In the genomic region with DNA sequence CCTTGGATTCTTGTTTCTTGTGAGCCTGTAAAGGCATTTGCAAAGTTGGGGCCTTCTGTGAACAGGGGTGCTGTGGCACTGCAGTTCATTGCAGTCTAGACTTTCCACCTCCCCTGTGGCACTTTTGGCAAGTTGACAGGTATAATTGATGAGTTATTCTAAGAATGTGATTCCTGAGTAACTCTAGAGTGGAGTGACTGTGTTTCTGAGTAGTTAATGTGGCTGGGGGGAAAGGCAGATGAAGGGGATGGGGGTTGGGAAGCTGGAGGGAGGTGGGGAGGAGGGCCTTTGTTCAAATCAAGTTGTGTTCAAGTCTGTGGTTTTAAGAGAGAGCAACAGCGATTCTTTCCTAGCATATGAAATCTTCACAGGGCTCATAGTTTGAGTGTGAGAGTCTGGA, we compare ENCODE assay signal across 13 cellular contexts. TPM values are rescaled to one million over a fixed set of nuclear protein-coding genes. Genes with fewer than 3 reads are reported as not detected.
A peak's percentile ranks its signal among the peaks of the same experiment; 100 is the strongest.
DNase-seq lines count a peak whose midpoint lies in the region; ATAC-seq and TF ChIP-seq lines count a peak whose summit lies in the region.
"Had no signal": no experiment of that assay in that cellular context is flagged by ENCODE, and none has a peak within 500 bp of the region (broad histone marks: within the 10 kb centered on the region; RNA-seq: fewer than 3 reads in every experiment).

No MANE protein-coding gene starts in this region.

- peaks cover 93% of the 10 kb centered on the region for H3K4me1 Mint-ChIP-seq in mesothelial cell of epicardium
- H3K4me1 Mint-ChIP-seq in effector memory CD8-positive, alpha-beta T cell (ENCODE audit: low read depth in 2 of 2): no peaks in the 10 kb centered on the region
- H3K4me1 Mint-ChIP-seq: activated naive CD8-positive, alpha-beta T cell treated with anti-CD3 and anti-CD28 coated beads, Interleukin-2, amount 10 ng/mL, durations not matched to agents 7 days and 5 days; naive B cell had no signal

- TF ChIP-seq POLR2A in breast epithelium (IDR thresholded peaks at IDR 0.05): no peak
- no peak for TF ChIP-seq POLR2A in upper lobe of left lung (IDR thresholded peaks at IDR 0.05)

- DNase-seq in cardiac muscle cell (ENCODE audit: low read depth in 1 of 2, low spot score in 1 of 2) (peak; percentile 40 to 88), right atrium auricular region (ENCODE audit: low spot score) (no peak), breast epithelium (ENCODE audit: low spot score in 2 of 2) (no peak), mesothelial cell of epicardium (ENCODE audit: low spot score in 2 of 2, unreplicated experiment in 2 of 2) (no peak), C1 segment of cervical spinal cord (lab: John Stamatoyannopoulos, UW) (no peak), upper lobe of left lung (no peak)
- no peak for DNase-seq in effector memory CD8-positive, alpha-beta T cell
- DNase-seq: activated naive CD8-positive, alpha-beta T cell treated with anti-CD3 and anti-CD28 coated beads, Interleukin-2, amount 10 ng/mL, durations not matched to agents 7 days and 5 days; naive B cell; NCI-H2029; stimulated activated CD4-positive, alpha-beta T cell treated with anti-CD3 and anti-CD28 coated beads, Interleukin-15, amount 100 ng/mL, for 24 hours had no signal

- ATAC-seq in upper lobe of left lung (ENCODE audit: low FRiP score in 2 of 2) (no peak), HG02970 (IDR thresholded peaks at IDR 0.05; ENCODE audit: low FRiP score, unreplicated experiment) (no peak)
- no peak for ATAC-seq in effector memory CD8-positive, alpha-beta T cell (replicated peaks)

- H3K4me1 ChIP-seq in cardiac muscle cell (ENCODE audit: low read depth): peaks cover 64% of the 10 kb centered on the region
- H3K4me1 ChIP-seq in right atrium auricular region: peaks cover 0 to 54% of the 10 kb centered on the region in 2 donors
- H3K4me1 ChIP-seq in breast epithelium: peaks cover 5 to 7% of the 10 kb centered on the region in 2 donors
- H3K4me1 ChIP-seq in upper lobe of left lung: peaks cover 9 to 27% (median 24%) of the 10 kb centered on the region in 4 donors

- H3K4me3 Mint-ChIP-seq in mesothelial cell of epicardium: peak overlapping the region; percentile 46
- no peak overlapping the region for H3K4me3 Mint-ChIP-seq in effector memory CD8-positive, alpha-beta T cell
- H3K4me3 Mint-ChIP-seq: activated naive CD8-positive, alpha-beta T cell treated with anti-CD3 and anti-CD28 coated beads, Interleukin-2, amount 10 ng/mL, durations not matched to agents 7 days and 5 days; naive B cell had no signal

- TF ChIP-seq EP300 in upper lobe of left lung (IDR thresholded peaks at IDR 0.05): no peak

- intact Hi-C loops in breast epithelium (cut with DNase I; ENCODE audit: low total_unique reads): no loop called here

- H3K4me3 ChIP-seq in cardiac muscle cell: no peak overlapping the region
- H3K4me3 ChIP-seq in right atrium auricular region: no peak overlapping the region
- H3K4me3 ChIP-seq in breast epithelium: no peak overlapping the region
- H3K4me3 ChIP-seq in upper lobe of left lung: no peak overlapping the region

- no peaks in the 10 kb centered on the region for H3K36me3 ChIP-seq in cardiac muscle cell
- no peaks in the 10 kb centered on the region for H3K36me3 ChIP-seq in right atrium auricular region
- no peaks in the 10 kb centered on the region for H3K36me3 ChIP-seq in breast epithelium
- no peaks in the 10 kb centered on the region for H3K36me3 ChIP-seq in upper lobe of left lung

- no peaks in the 10 kb centered on the region for H3K9me3 Mint-ChIP-seq in mesothelial cell of epicardium
- no peaks in the 10 kb centered on the region for H3K9me3 Mint-ChIP-seq in effector memory CD8-positive, alpha-beta T cell

- no peaks in the 10 kb centered on the region for H3K9me3 ChIP-seq in cardiac muscle cell (ENCODE audit: low read depth)
- H3K9me3 ChIP-seq in right atrium auricular region: no peaks in the 10 kb centered on the region
- H3K9me3 ChIP-seq in breast epithelium: no peaks in the 10 kb centered on the region
- H3K9me3 ChIP-seq in upper lobe of left lung: no peaks in the 10 kb centered on the region

- WGBS in upper lobe of left lung, 2 donors: 27 to 44% methylated on average over 1 of the region's 1 CpG

- peaks cover 9% of the 10 kb centered on the region for H3K36me3 Mint-ChIP-seq in mesothelial cell of epicardium
- peaks cover 3% of the 10 kb centered on the region for H3K36me3 Mint-ChIP-seq in effector memory CD8-positive, alpha-beta T cell (ENCODE audit: insufficient read depth)
- H3K36me3 Mint-ChIP-seq: activated naive CD8-positive, alpha-beta T cell treated with anti-CD3 and anti-CD28 coated beads, Interleukin-2, amount 10 ng/mL, durations not matched to agents 7 days and 5 days; naive B cell had no signal

- H3K27me3 Mint-ChIP-seq in mesothelial cell of epicardium (ENCODE audit: low read depth): no peaks in the 10 kb centered on the region
- H3K27me3 Mint-ChIP-seq in effector memory CD8-positive, alpha-beta T cell: peaks cover 0 to 5% of the 10 kb centered on the region in 2 donors

- TF ChIP-seq CTCF in cardiac muscle cell (IDR thresholded peaks at IDR 0.05; ENCODE audit: low read depth, low read length): no peak
- no peak for TF ChIP-seq CTCF in right atrium auricular region (IDR thresholded peaks at IDR 0.05)
- TF ChIP-seq CTCF in breast epithelium (IDR thresholded peaks at IDR 0.05): no peak
- TF ChIP-seq CTCF in mesothelial cell of epicardium (IDR thresholded peaks at IDR 0.05; ENCODE audit: unreplicated experiment): no peak
- no peak for TF ChIP-seq CTCF in upper lobe of left lung (IDR thresholded peaks at IDR 0.05)

- H3K27ac ChIP-seq in cardiac muscle cell: peak overlapping the region; percentile 95
- H3K27ac ChIP-seq in right atrium auricular region: peak overlapping the region in 1 of 2 donors; percentile 15
- peak overlapping the region; percentile 10 to 64 for H3K27ac ChIP-seq in breast epithelium
- peak overlapping the region in 1 of 4 donors; percentile 53 for H3K27ac ChIP-seq in upper lobe of left lung

- peak overlapping the region; percentile 98 for H3K27ac Mint-ChIP-seq in mesothelial cell of epicardium
- H3K27ac Mint-ChIP-seq in effector memory CD8-positive, alpha-beta T cell: no peak overlapping the region
- H3K27ac Mint-ChIP-seq: activated naive CD8-positive, alpha-beta T cell treated with anti-CD3 and anti-CD28 coated beads, Interleukin-2, amount 10 ng/mL, durations not matched to agents 7 days and 5 days had no signal

- H3K27me3 ChIP-seq in cardiac muscle cell (no peaks in the 10 kb centered on the region), right atrium auricular region (no peaks in the 10 kb centered on the region), breast epithelium (no peaks in the 10 kb centered on the region), upper lobe of left lung (no peaks in the 10 kb centered on the region)

RNA-seq across cellular contexts. Expression of gene PBX1, which starts 32.9 kb away (rescaled TPM):
- total RNA-seq in cardiac muscle cell (147 and 182 TPM in 2 replicates), right atrium auricular region (10 to 100 TPM; 33.3 to 37.4 TPM), breast epithelium (100 to 1,000 TPM in 1 of 3 donors, 10 to 100 TPM in 2; 64.5 to 126 (median 95.4) TPM), mesothelial cell of epicardium (699 to 723 TPM (median 719 TPM) in 3 replicates), upper lobe of left lung (10 to 100 TPM; 17.8 to 59.6 (median 38.3) TPM)
- 43.5 and 54.5 TPM in 2 replicates for polyA plus RNA-seq in cardiac muscle cell
- total RNA-seq: G401 had no signal

Comparison
In these comparisons a context has a peak if more than half of its experiments do, and no peak if none do; other contexts are left out.
1. DNase-seq: peak in cardiac muscle cell (2 of 2); none in right atrium auricular region (single experiment), breast epithelium (0 of 2), mesothelial cell of epicardium (0 of 2), C1 segment of cervical spinal cord (0 of 14), upper lobe of left lung (0 of 2) and effector memory CD8-positive, alpha-beta T cell (0 of 3).